In the genomic region with DNA sequence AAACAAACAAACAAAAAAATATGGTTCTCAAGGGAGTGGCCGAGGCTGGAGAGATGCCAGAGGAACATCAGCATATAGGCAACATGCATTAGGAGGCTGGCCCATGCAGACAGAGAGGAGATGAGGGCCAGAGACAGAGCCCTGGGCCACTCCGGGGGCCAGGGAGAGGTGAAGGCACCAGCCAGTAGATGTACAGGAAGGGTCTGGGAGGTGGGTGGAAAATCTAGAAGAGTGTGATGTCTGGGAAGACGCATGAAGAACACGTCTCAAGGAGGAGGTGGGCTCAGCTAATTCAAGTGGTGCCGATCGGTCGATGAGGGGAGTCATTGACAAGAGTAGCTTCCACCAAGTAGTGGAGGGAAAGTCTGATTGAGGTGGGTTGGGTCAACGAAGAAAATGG, we compare ENCODE assay signal across 19 cellular contexts.
DNase-seq lines count a peak whose midpoint lies in the region; ATAC-seq and TF ChIP-seq lines count a peak whose summit lies in the region.
"Had no signal": no experiment of that assay in that cellular context is flagged by ENCODE, and none has a peak within 500 bp of the region (broad histone marks: within the 10 kb centered on the region; RNA-seq: fewer than 3 reads in every experiment).

No MANE protein-coding gene starts in this region.

- H3K4me1 Mint-ChIP-seq in nephron progenitor cell, result peaks cover 56% of the 10 kb centered on the region
- peaks cover 49% of the 10 kb centered on the region for H3K4me1 Mint-ChIP-seq in neural crest cell
- H3K4me1 Mint-ChIP-seq: CD14-positive monocyte; CD4-positive, alpha-beta memory T cell; CD4-positive, CD25-positive, alpha-beta regulatory T cell; CD8-positive, alpha-beta memory T cell had no signal

- H3K27me3 Mint-ChIP-seq in nephron progenitor cell (ENCODE audit: low read depth, poor library complexity) (peaks cover 14% of the 10 kb centered on the region), neural crest cell (ENCODE audit: low read depth) (peaks cover 26% of the 10 kb centered on the region)

- no peaks in the 10 kb centered on the region for H3K79me1 ChIP-seq in neuronal stem cell (ENCODE audit: low read depth, low read length)

- no peak overlapping the region for H2AK5ac ChIP-seq in neuronal stem cell (ENCODE audit: low read depth, low read length)

- intact Hi-C loops in sciatic nerve (cut with DNase I), result no loop called here

- H3K23ac ChIP-seq in neuronal stem cell (ENCODE audit: low read depth, low read length, poor library complexity), result no peak overlapping the region

- peak overlapping the region; percentile 23 for H3K27ac Mint-ChIP-seq in nephron progenitor cell
- peak overlapping the region; percentile 50 for H3K27ac Mint-ChIP-seq in neural crest cell (ENCODE audit: unreplicated experiment)
- H3K27ac Mint-ChIP-seq: CD4-positive, CD25-positive, alpha-beta regulatory T cell; CD8-positive, alpha-beta memory T cell had no signal

- no peak for DNase-seq in nephron progenitor cell
- no peak for DNase-seq in neural crest cell (ENCODE audit: low read depth, low spot score)
- no peak for DNase-seq in neuronal stem cell (ENCODE audit: low spot score)
- DNase-seq in sciatic nerve (ENCODE audit: low spot score), result peak; percentile 27
- DNase-seq in cerebellar nuclear complex (lab: John Stamatoyannopoulos, UW), result no peak
- DNase-seq in GM13977 (ENCODE audit: low spot score), result no peak
- DNase-seq in activated CD4-positive, alpha-beta T cell treated with anti-CD3 and anti-CD28 coated beads for 48 hours, result no peak
- DNase-seq: 8988T; ACHN; BE2C; C1 segment of cervical spinal cord; CD4-positive, alpha-beta memory T cell; CD4-positive, CD25-positive, alpha-beta regulatory T cell; CD8-positive, alpha-beta memory T cell; COR-L47; DMS79 treated with DMSO at 0.1 percent for 48 hours; GF-D8 had no signal

- no peak for ATAC-seq in sciatic nerve

- H3K36me3 Mint-ChIP-seq in nephron progenitor cell (ENCODE audit: low read depth) (peaks cover 5% of the 10 kb centered on the region), neural crest cell (ENCODE audit: low read depth) (peaks cover 3% of the 10 kb centered on the region)
- H3K36me3 Mint-ChIP-seq: CD14-positive monocyte; CD4-positive, alpha-beta memory T cell; CD4-positive, CD25-positive, alpha-beta regulatory T cell; CD8-positive, alpha-beta memory T cell had no signal

- WGBS in neuronal stem cell (ENCODE audit: extremely low coverage in 2 of 2, insufficient read length in 2 of 2, insufficient replicate concordance in 1 of 2), 2 donors, result no CpG with 5 or more reads among the region's 8 CpGs

- peaks cover 3 to 6% of the 10 kb centered on the region in 2 donors for H3K9me3 ChIP-seq in neuronal stem cell (replicated peaks in 1 of 2; ENCODE audit: control insufficient read depth in 2 of 2, insufficient read depth in 1 of 2, low read depth in 1 of 2, low read length in 2 of 2)
- H3K9me3 ChIP-seq: BE2C had no signal

- H3K4me3 Mint-ChIP-seq in nephron progenitor cell (no peak overlapping the region), neural crest cell (no peak overlapping the region)
- H3K4me3 Mint-ChIP-seq: CD14-positive monocyte; CD4-positive, alpha-beta memory T cell; CD8-positive, alpha-beta memory T cell had no signal

- in situ Hi-C loops in GM13977 (cut with MboI; ENCODE audit: low pct_unique_long_range_greater_than_20kb, low sequenced_read_pairs, unreplicated experiment), result loop anchor here (25.0 kb wide), 1 partner anchor 385 kb away; no protein-coding TSS in a partner anchor

- H3K9ac ChIP-seq in neuronal stem cell (ENCODE audit: low read depth, low read length, poor library complexity), result no peak overlapping the region
- H3K9ac ChIP-seq: BLaER1 had no signal

- H3K9me3 Mint-ChIP-seq in nephron progenitor cell, result peaks cover 16% of the 10 kb centered on the region
- H3K9me3 Mint-ChIP-seq in neural crest cell, result no peaks in the 10 kb centered on the region
- H3K9me3 Mint-ChIP-seq: CD8-positive, alpha-beta memory T cell had no signal

- no peak overlapping the region for H2BK120ac ChIP-seq in neuronal stem cell (ENCODE audit: low read depth, low read length)

- no peak overlapping the region for H3K4ac ChIP-seq in neuronal stem cell (ENCODE audit: low read length)

- no peak overlapping the region for H3K14ac ChIP-seq in neuronal stem cell (ENCODE audit: low read length)

- H3K36me3 ChIP-seq in neuronal stem cell (replicated peaks in 1 of 2; ENCODE audit: control insufficient read depth in 2 of 2, insufficient read depth in 2 of 2, low read length in 2 of 2), result no peaks in the 10 kb centered on the region
- H3K36me3 ChIP-seq: BE2C, BLaER1 had no signal

- H3K4me2 ChIP-seq in neuronal stem cell (ENCODE audit: insufficient read depth, low read length, poor library complexity, severe bottlenecking), result no peak overlapping the region
- H3K4me2 ChIP-seq: BLaER1 had no signal

- TF ChIP-seq CTCF in nephron progenitor cell (IDR thresholded peaks at IDR 0.05) (no peak), neural crest cell (conservative IDR thresholded peaks at IDR 0.05) (no peak), GM13977 (IDR thresholded peaks at IDR 0.05; ENCODE audit: extremely low read depth, insufficient read depth, missing control alignments) (no peak)

- H4K8ac ChIP-seq in neuronal stem cell (ENCODE audit: low read depth, low read length), result no peak overlapping the region

- no peak overlapping the region for H4K91ac ChIP-seq in neuronal stem cell (ENCODE audit: low read depth, low read length, poor library complexity)

- H3K27ac ChIP-seq in neuronal stem cell (replicated peaks; ENCODE audit: low read length), result no peak overlapping the region
- H3K27ac ChIP-seq: BLaER1 had no signal

- H3K4me3 ChIP-seq in neuronal stem cell (ENCODE audit: low read length in 2 of 2), result no peak overlapping the region
- H3K4me3 ChIP-seq: BLaER1 had no signal

- no peak overlapping the region for H2AFZ ChIP-seq in neuronal stem cell (ENCODE audit: low read length)

- H3K18ac ChIP-seq in neuronal stem cell (ENCODE audit: low read length), result peak overlapping the region; percentile 67

- H3K27me3 ChIP-seq in neuronal stem cell (ENCODE audit: control insufficient read depth in 3 of 3, insufficient read depth in 3 of 3, low read depth in 1 of 3, low read length in 3 of 3), result peaks cover 0 to 19% (median 2%) of the 10 kb centered on the region in 3 experiments
- H3K27me3 ChIP-seq: BE2C had no signal

- H2BK12ac ChIP-seq in neuronal stem cell (ENCODE audit: low read length), result no peak overlapping the region

- peaks cover 11% of the 10 kb centered on the region in 2 donors for H3K4me1 ChIP-seq in neuronal stem cell (ENCODE audit: control insufficient read depth in 2 of 2, insufficient read depth in 1 of 2, low read depth in 1 of 2, low read length in 2 of 2)
- H3K4me1 ChIP-seq: BE2C had no signal

- no peak overlapping the region for H2BK5ac ChIP-seq in neuronal stem cell (ENCODE audit: low read length)

- H2BK15ac ChIP-seq in neuronal stem cell (ENCODE audit: low read length), result no peak overlapping the region
